25 cellular contexts compared by ENCODE assay signal in genomic region chr4:84803720-84804119, GRCh38.
DNase-seq lines count a peak whose midpoint lies in the region; ATAC-seq, FAIRE-seq and TF ChIP-seq lines count a peak whose summit lies in the region.
"Had no signal": no experiment of that assay in that cellular context is flagged by ENCODE, and none has a peak within 500 bp of the region (broad histone marks: within the 10 kb centered on the region; RNA-seq: fewer than 3 reads in every experiment).

No MANE protein-coding gene starts in this region.

- no peak overlapping the region for H2AK5ac ChIP-seq in IMR-90 (ENCODE audit: low read depth, low read length)

- POLR2A ChIA-PET in IMR-90 (lab: Charles Lee; ENCODE audit: unreplicated experiment) = no interaction called here

- H3K4me3 ChIP-seq in IMR-90 (ENCODE audit: insufficient read depth, low read depth, low read length) (no peak overlapping the region), bronchial epithelial cell (ENCODE audit: low read depth, low read length) (no peak overlapping the region), foreskin fibroblast (ENCODE audit: low read depth in 1 of 2, low read length in 2 of 2) (no peak overlapping the region), small intestine (ENCODE audit: low read depth in 1 of 2, low read length in 2 of 2) (no peak overlapping the region)
- H3K4me3 ChIP-seq: esophagus squamous epithelium, heart left ventricle, K562, neural progenitor cell, spleen, thyroid gland had no signal

- no peak overlapping the region for H3K27ac ChIP-seq in IMR-90 (ENCODE audit: insufficient read depth, low read length)
- no peak overlapping the region for H3K27ac ChIP-seq in small intestine (ENCODE audit: low read depth in 1 of 2, low read length in 1 of 2)
- H3K27ac ChIP-seq: esophagus squamous epithelium, heart left ventricle, neural progenitor cell, spleen, thyroid gland had no signal

- H3K18ac ChIP-seq in IMR-90 (ENCODE audit: low read depth, low read length) = no peak overlapping the region

- H3K23ac ChIP-seq in IMR-90 (ENCODE audit: low read depth, low read length) = no peak overlapping the region

- H2BK5ac ChIP-seq in IMR-90 (ENCODE audit: low read depth, low read length, poor library complexity, severe bottlenecking) = peak overlapping the region; percentile 28

- intact Hi-C loops in IMR-90 (cut with micrococcal nuclease) = loop anchor here (5.0 kb wide), 1 partner anchor 144 kb away; no protein-coding TSS in a partner anchor

- H3K27ac Mint-ChIP-seq in activated naive CD4-positive, alpha-beta T cell treated with anti-CD3 and anti-CD28 coated beads, Interleukin-2, amount 10 ng/mL, durations not matched to agents 7 days and 5 days = no peak overlapping the region
- H3K27ac Mint-ChIP-seq in immature natural killer cell = no peak overlapping the region
- H3K27ac Mint-ChIP-seq: activated B cell treated with CpG ODN at 0.5 μM for 24 hours; activated CD4-positive, alpha-beta memory T cell treated with anti-CD3 and anti-CD28 coated beads for 36 hours; CD8-positive, alpha-beta T cell; neural progenitor cell had no signal

- peaks cover 2% of the 10 kb centered on the region; the same call in 1 of the 2 replicates for H3K9me1 ChIP-seq in IMR-90 (ENCODE audit: insufficient read depth, low read length)

- H2BK20ac ChIP-seq in IMR-90 (ENCODE audit: low read depth, low read length) = no peak overlapping the region

- no peaks in the 10 kb centered on the region for H3K27me3 Mint-ChIP-seq in activated naive CD4-positive, alpha-beta T cell treated with anti-CD3 and anti-CD28 coated beads, Interleukin-2, amount 10 ng/mL, durations not matched to agents 7 days and 5 days
- peaks cover 0 to 2% (median 0%) of the 10 kb centered on the region in 3 donors for H3K27me3 Mint-ChIP-seq in immature natural killer cell (ENCODE audit: low read depth in 3 of 3)
- H3K27me3 Mint-ChIP-seq: activated B cell treated with CpG ODN at 0.5 μM for 24 hours; activated CD4-positive, alpha-beta memory T cell treated with anti-CD3 and anti-CD28 coated beads for 36 hours; central memory CD8-positive, alpha-beta T cell had no signal

- no peak overlapping the region for H4K91ac ChIP-seq in IMR-90 (ENCODE audit: insufficient read depth, low read depth, low read length)

- no peak overlapping the region for H3K4me3 Mint-ChIP-seq in activated naive CD4-positive, alpha-beta T cell treated with anti-CD3 and anti-CD28 coated beads, Interleukin-2, amount 10 ng/mL, durations not matched to agents 7 days and 5 days
- no peak overlapping the region for H3K4me3 Mint-ChIP-seq in immature natural killer cell
- H3K4me3 Mint-ChIP-seq: activated B cell treated with CpG ODN at 0.5 μM for 24 hours; activated CD4-positive, alpha-beta memory T cell treated with anti-CD3 and anti-CD28 coated beads for 36 hours; CD8-positive, alpha-beta T cell; central memory CD8-positive, alpha-beta T cell; neural progenitor cell had no signal

- no peak overlapping the region for H3K9ac ChIP-seq in IMR-90 (ENCODE audit: low read depth, low read length)
- H3K9ac ChIP-seq: neural progenitor cell had no signal

- H3K4me1 Mint-ChIP-seq in activated naive CD4-positive, alpha-beta T cell treated with anti-CD3 and anti-CD28 coated beads, Interleukin-2, amount 10 ng/mL, durations not matched to agents 7 days and 5 days = no peaks in the 10 kb centered on the region
- no peaks in the 10 kb centered on the region for H3K4me1 Mint-ChIP-seq in immature natural killer cell
- H3K4me1 Mint-ChIP-seq: activated B cell treated with CpG ODN at 0.5 μM for 24 hours; central memory CD8-positive, alpha-beta T cell; neural progenitor cell had no signal

- H3K36me3 ChIP-seq in IMR-90 (ENCODE audit: control insufficient read depth, insufficient read depth, low read length) = peaks cover 10% of the 10 kb centered on the region
- H3K36me3 ChIP-seq in bronchial epithelial cell (ENCODE audit: control insufficient read depth, insufficient read depth, low read length) = peaks cover 2% of the 10 kb centered on the region
- H3K36me3 ChIP-seq in small intestine (ENCODE audit: control insufficient read depth in 2 of 2, insufficient read depth in 2 of 2, low read length in 2 of 2) = peaks cover 0 to 2% of the 10 kb centered on the region in 2 donors

- no TSS peak for BruUV-seq in IMR-90 (replicated peaks; lab: Mats Ljungman, UMichigan)

- H2AK9ac ChIP-seq in IMR-90 (replicated peaks; ENCODE audit: low read depth, low read length, poor library complexity) = no peak overlapping the region

- H3K14ac ChIP-seq in IMR-90 (replicated peaks; ENCODE audit: low read depth, low read length) = no peak overlapping the region

- dilution Hi-C loops in IMR-90 (cut with HindIII; ENCODE audit: low sequenced_read_pairs, unreplicated experiment) = no loop called here

- no peak for TF ChIP-seq POLR2A in IMR-90 (IDR thresholded peaks at IDR 0.05; ENCODE audit: low read depth, low read length)

- no peak overlapping the region for H3K56ac ChIP-seq in IMR-90 (ENCODE audit: extremely low read depth, insufficient read depth, low read length)

- no peak overlapping the region for H2BK15ac ChIP-seq in IMR-90 (ENCODE audit: low read depth, low read length)

- no peaks in the 10 kb centered on the region for H3K9me3 Mint-ChIP-seq in activated naive CD4-positive, alpha-beta T cell treated with anti-CD3 and anti-CD28 coated beads, Interleukin-2, amount 10 ng/mL, durations not matched to agents 7 days and 5 days
- H3K9me3 Mint-ChIP-seq in immature natural killer cell = peaks cover 3 to 30% (median 7%) of the 10 kb centered on the region in 6 donors
- H3K9me3 Mint-ChIP-seq: activated B cell treated with CpG ODN at 0.5 μM for 24 hours; activated CD4-positive, alpha-beta memory T cell treated with anti-CD3 and anti-CD28 coated beads for 36 hours; CD8-positive, alpha-beta T cell; neural progenitor cell had no signal

- TF ChIP-seq RAD21 in IMR-90 (IDR thresholded peaks at IDR 0.05; ENCODE audit: low read length) = no peak

- DNase-seq in IMR-90 (peak; percentile 63), bronchial epithelial cell (ENCODE audit: low read depth) (peak; percentile 75), foreskin fibroblast (peak; percentile 33 to 62), small intestine (no peak), immature natural killer cell (no peak)
- DNase-seq in activated naive CD4-positive, alpha-beta T cell treated with anti-CD3 and anti-CD28 coated beads, Interleukin-2, amount 10 ng/mL, durations not matched to agents 7 days and 5 days = no peak
- DNase-seq: activated B cell treated with CpG ODN at 0.5 μM for 24 hours; activated CD4-positive, alpha-beta memory T cell treated with anti-CD3 and anti-CD28 coated beads for 36 hours; activated effector memory CD4-positive, alpha-beta T cell treated with Interleukin-2 at 50 U/mL for 16 hours; CD8-positive, alpha-beta T cell; esophagus squamous epithelium; heart left ventricle; NCI-H2171 treated with DMSO at 0.1 percent for 48 hours; spleen; stimulated activated CD4-positive, alpha-beta T cell treated with anti-CD3 and anti-CD28 coated beads, Interleukin-4, amount 100 ng/mL, for 1 hour; stimulated activated naive CD4-positive, alpha-beta T cell; T1000; thyroid gland had no signal

- H3K27me3 ChIP-seq in IMR-90 (ENCODE audit: control insufficient read depth, insufficient read depth, low read length) (no peaks in the 10 kb centered on the region), bronchial epithelial cell (ENCODE audit: control insufficient read depth, insufficient read depth, low read length) (no peaks in the 10 kb centered on the region), small intestine (ENCODE audit: control insufficient read depth in 2 of 2, insufficient read depth in 2 of 2, low read length in 2 of 2) (no peaks in the 10 kb centered on the region)
- H3K27me3 ChIP-seq: adrenal gland, esophagus squamous epithelium, heart left ventricle, neural progenitor cell, spleen, thyroid gland had no signal

- no peaks in the 10 kb centered on the region for H3K9me3 ChIP-seq in IMR-90 (ENCODE audit: control insufficient read depth, insufficient read depth, low read length)
- no peaks in the 10 kb centered on the region for H3K9me3 ChIP-seq in small intestine (ENCODE audit: control insufficient read depth, low read depth)
- H3K9me3 ChIP-seq: adrenal gland, esophagus squamous epithelium, heart left ventricle, spleen, thyroid gland had no signal

- peak overlapping the region; percentile 56; the same call in 1 of the 2 replicates for H3K4me2 ChIP-seq in IMR-90 (ENCODE audit: low read depth, low read length)
- H3K4me2 ChIP-seq: neural progenitor cell had no signal

- H3K36me3 Mint-ChIP-seq in activated naive CD4-positive, alpha-beta T cell treated with anti-CD3 and anti-CD28 coated beads, Interleukin-2, amount 10 ng/mL, durations not matched to agents 7 days and 5 days = no peaks in the 10 kb centered on the region
- no peaks in the 10 kb centered on the region for H3K36me3 Mint-ChIP-seq in immature natural killer cell
- H3K36me3 Mint-ChIP-seq: activated CD4-positive, alpha-beta memory T cell treated with anti-CD3 and anti-CD28 coated beads for 36 hours; CD8-positive, alpha-beta T cell had no signal

- no peak overlapping the region for H2AFZ ChIP-seq in IMR-90 (replicated peaks; ENCODE audit: low read length, poor library complexity)
- H2AFZ ChIP-seq: neural progenitor cell had no signal

- ATAC-seq in IMR-90 (ENCODE audit: low read depth) = peak; percentile 77
- ATAC-seq in GM18858 (IDR thresholded peaks at IDR 0.05; ENCODE audit: unreplicated experiment) = no peak
- ATAC-seq: CD8-positive, alpha-beta T cell; HCT116; K562 had no signal

- H4K5ac ChIP-seq in IMR-90 (ENCODE audit: low read depth, low read length) = no peak overlapping the region

- no peak for TF ChIP-seq CTCF in IMR-90 (conservative IDR thresholded peaks at IDR 0.05; ENCODE audit: low read depth, low read length)
- no peak for TF ChIP-seq CTCF in bronchial epithelial cell (IDR thresholded peaks at IDR 0.05; ENCODE audit: insufficient read depth, low read length, severe bottlenecking)
- no peak for TF ChIP-seq CTCF in foreskin fibroblast (IDR thresholded peaks at IDR 0.05; ENCODE audit: low read depth, low read length)

- in situ Hi-C loops in IMR-90 (cut with MboI; ENCODE audit: low sequenced_read_pairs) = no loop called here

- peaks cover 0 to 13% of the 10 kb centered on the region in 2 experiments; a peak in 3 of 4 replicates for H3K79me1 ChIP-seq in IMR-90 (ENCODE audit: low read depth in 1 of 2, low read length in 2 of 2)

- CTCF ChIA-PET in IMR-90 (lab: Yijun Ruan, JAX) = interaction anchor here (0.5 kb wide), 2 partner anchors 26 to 89 kb away, joined by 3 read pairs; no protein-coding TSS in a partner anchor
- CTCF ChIA-PET in activated naive CD4-positive, alpha-beta T cell treated with anti-CD3 and anti-CD28 coated beads, Interleukin-2, amount 10 ng/mL, durations not matched to agents 7 days and 5 days (lab: Charles Lee) = no interaction called here

- no peak overlapping the region for H3K4ac ChIP-seq in IMR-90 (ENCODE audit: low read depth, low read length)

- no peaks in the 10 kb centered on the region; the same call in 1 of the 2 replicates for H3K4me1 ChIP-seq in IMR-90 (ENCODE audit: control insufficient read depth, insufficient read depth, low read length)
- no peaks in the 10 kb centered on the region for H3K4me1 ChIP-seq in small intestine (ENCODE audit: control insufficient read depth in 2 of 2, insufficient read depth in 1 of 2, low read depth in 1 of 2, low read length in 1 of 2)
- H3K4me1 ChIP-seq: esophagus squamous epithelium, neural progenitor cell, spleen, thyroid gland had no signal

- no peaks in the 10 kb centered on the region for H4K20me1 ChIP-seq in IMR-90 (ENCODE audit: insufficient read depth, low read length)

- WGBS in IMR-90 (ENCODE audit: extremely low coverage in 2 of 2, insufficient read length in 1 of 2), 2 experiments = no CpG with 5 or more reads among the region's 1 CpG
- WGBS in small intestine, 3 donors = 90 to 95% (median 94%) methylated on average over 1 of the region's 1 CpG

- H2BK120ac ChIP-seq in IMR-90 (ENCODE audit: low read depth, low read length) = no peak overlapping the region

- H4K8ac ChIP-seq in IMR-90 (ENCODE audit: low read depth in 2 of 2, low read length in 2 of 2) = no peak overlapping the region

- FAIRE-seq in bronchial epithelial cell (lab: Jason Lieb, UNC) (no peak), small intestine (lab: Jason Lieb, UNC) (peak; percentile 15)
- FAIRE-seq: G401.6, K562 had no signal

Comparison
In these comparisons a context has a peak if more than half of its experiments do, and no peak if none do; other contexts are left out.
1. DNase-seq: peak in IMR-90 (single experiment), bronchial epithelial cell (single experiment) and foreskin fibroblast (2 of 2); none in small intestine (single experiment), activated naive CD4-positive, alpha-beta T cell treated with anti-CD3 and anti-CD28 coated beads, Interleukin-2, amount 10 ng/mL, durations not matched to agents 7 days and 5 days (single experiment) and immature natural killer cell (0 of 3).